ENCODE assay signal across 31 cellular contexts in genomic region chr6:43450699-43451131, GRCh38. TPM values are rescaled to one million over a fixed set of nuclear protein-coding genes. Genes with fewer than 3 reads are reported as not detected.
"Had no signal": no experiment of that assay in that cellular context is flagged by ENCODE, and none has a peak within 500 bp of the region (broad histone marks: within the 10 kb centered on the region; RNA-seq: fewer than 3 reads in every experiment).

No MANE protein-coding gene starts in this region.

- H3K4me3 ChIP-seq: left lung, lung, mucosa of descending colon, pancreas, prostate gland, sigmoid colon, spleen, suprapubic skin, thoracic aorta, tibial artery, upper lobe of right lung had no signal

- H3K9me3 ChIP-seq: left lung, mucosa of descending colon, pancreas, prostate gland, sigmoid colon, spleen, suprapubic skin, thoracic aorta, tibial artery, upper lobe of right lung had no signal

- ATAC-seq: left colon; left lung; mucosa of descending colon; naive thymus-derived CD4-positive, alpha-beta T cell; natural killer cell treated with Interleukin-12 subunit alpha and Interleukin-12 subunit beta and Interleukin-15 and Interleukin-18, amount 100 ng/mL, for 72 hours; pancreas; right cardiac atrium; stimulated activated effector memory CD8-positive, alpha-beta T cell treated with anti-CD3 and anti-CD28 coated beads, Interleukin-12 subunit alpha, Interleukin-12 subunit beta, amount 100 ng/mL, for 72 hours; upper lobe of right lung had no signal

- H3K27me3 ChIP-seq: pancreas, upper lobe of right lung had no signal

- H3K36me3 Mint-ChIP-seq: natural killer cell treated with Interleukin-12 subunit alpha and Interleukin-12 subunit beta and Interleukin-15 and Interleukin-18, amount 100 ng/mL, for 72 hours had no signal

- H3K4me3 Mint-ChIP-seq: immature natural killer cell; naive thymus-derived CD4-positive, alpha-beta T cell; natural killer cell treated with Interleukin-12 subunit alpha and Interleukin-12 subunit beta and Interleukin-15 and Interleukin-18, amount 100 ng/mL, for 72 hours; stimulated activated effector memory CD8-positive, alpha-beta T cell treated with anti-CD3 and anti-CD28 coated beads, Interleukin-12 subunit alpha, Interleukin-12 subunit beta, amount 100 ng/mL, for 72 hours; stimulated activated naive CD8-positive, alpha-beta T cell treated with anti-CD3 and anti-CD28 coated beads, Interleukin-15, Interleukin-2, amounts not matched to agents 100 ng/mL and 50 ng/mL, for 24 hours had no signal

- H3K27ac ChIP-seq: left lung, pancreas, prostate gland, sigmoid colon, spleen, suprapubic skin, thoracic aorta, tibial artery, upper lobe of right lung had no signal

- DNase-seq: hypothalamus; immature natural killer cell; kidney; left colon; left lung; mesendoderm; midbrain; mucosa of descending colon; naive thymus-derived CD4-positive, alpha-beta T cell; nucleus accumbens; retina; right cardiac atrium; sigmoid colon; small intestine; spleen; stimulated activated CD4-positive, alpha-beta T cell treated with anti-CD3 and anti-CD28 coated beads, Interleukin-4, amount 100 ng/mL, for 24 hours; stimulated activated naive CD4-positive, alpha-beta T cell; tibial artery; trophoblast cell; upper lobe of right lung had no signal

- FAIRE-seq: islet of Langerhans, kidney, pancreas, small intestine had no signal

- H3K4me1 ChIP-seq: prostate gland had no signal

- H3K9me3 Mint-ChIP-seq: immature natural killer cell; naive thymus-derived CD4-positive, alpha-beta T cell; natural killer cell treated with Interleukin-12 subunit alpha and Interleukin-12 subunit beta and Interleukin-15 and Interleukin-18, amount 100 ng/mL, for 72 hours; stimulated activated effector memory CD8-positive, alpha-beta T cell treated with anti-CD3 and anti-CD28 coated beads, Interleukin-12 subunit alpha, Interleukin-12 subunit beta, amount 100 ng/mL, for 72 hours; stimulated activated naive CD8-positive, alpha-beta T cell treated with anti-CD3 and anti-CD28 coated beads, Interleukin-15, Interleukin-2, amounts not matched to agents 100 ng/mL and 50 ng/mL, for 24 hours had no signal

RNA-seq across cellular contexts. Expression of gene DLK2, which starts 4.6 kb away (rescaled TPM):
- total RNA-seq: osteoblast, sigmoid colon, subcutaneous adipose tissue, thoracic aorta had no signal

RNA-seq across cellular contexts. Expression of gene LRRC73, which starts 59.4 kb away (rescaled TPM):
- polyA plus RNA-seq: immature natural killer cell; naive thymus-derived CD4-positive, alpha-beta T cell had no signal
